Comparison of ENCODE assay signal across 18 cellular contexts in genomic region chr1:67169932-67170331, GRCh38. TPM values are rescaled to one million over a fixed set of nuclear protein-coding genes. Genes with fewer than 3 reads are reported as not detected.
"Had no signal": no experiment of that assay in that cellular context is flagged by ENCODE, and none has a peak within 500 bp of the region (broad histone marks: within the 10 kb centered on the region; RNA-seq: fewer than 3 reads in every experiment).

No MANE protein-coding gene starts in this region.

- H3K27me3 ChIP-seq: esophagus squamous epithelium had no signal

- H3K36me3 Mint-ChIP-seq: type B pancreatic cell had no signal

- H3K27me3 Mint-ChIP-seq: stimulated activated naive CD8-positive, alpha-beta T cell treated with anti-CD3 and anti-CD28 coated beads, Interleukin-15, amount 100 ng/mL, for 72 hours had no signal

- H3K36me3 ChIP-seq: esophagus squamous epithelium, prostate gland had no signal

- H3K9me3 Mint-ChIP-seq: nephron, type B pancreatic cell had no signal

- ATAC-seq: sciatic nerve had no signal

- H3K4me3 Mint-ChIP-seq: nephron, type B pancreatic cell had no signal

- H3K27ac ChIP-seq: esophagus squamous epithelium, prostate gland had no signal

- H3K27ac Mint-ChIP-seq: type B pancreatic cell had no signal

- H3K4me1 Mint-ChIP-seq: nephron had no signal

- DNase-seq: activated CD8-positive, alpha-beta memory T cell treated with anti-CD3 and anti-CD28 coated beads, Interleukin-2, amount 50 U/mL, for 48 hours; activated effector memory CD4-positive, alpha-beta T cell treated with anti-CD3 and anti-CD28 coated beads, Interleukin-2, amount 50 U/mL, for 16 hours; anterior cingulate cortex; cortex of kidney; effector CD8-positive, alpha-beta T cell; esophagus squamous epithelium; mesendoderm had no signal

- H3K4me3 ChIP-seq: esophagus squamous epithelium, prostate gland had no signal

- H3K4me1 ChIP-seq: prostate gland had no signal

- FAIRE-seq: endothelial cell of umbilical vein had no signal

- H3K9me3 ChIP-seq: esophagus squamous epithelium, prostate gland had no signal

RNA-seq across cellular contexts. Expression of gene IL23R, which starts 3.7 kb away (rescaled TPM):
- total RNA-seq: endothelial cell of umbilical vein, fibroblast of villous mesenchyme, kidney epithelial cell, lower leg skin, sciatic nerve, temporal lobe had no signal
- polyA plus RNA-seq: endothelial cell of umbilical vein had no signal

RNA-seq across cellular contexts. Expression of gene C1orf141, which starts 35.2 kb away (rescaled TPM):
- total RNA-seq: endothelial cell of umbilical vein, esophagus squamous epithelium, fibroblast of villous mesenchyme, kidney epithelial cell, lower leg skin, omental fat pad, sciatic nerve had no signal
- polyA plus RNA-seq: endothelial cell of umbilical vein had no signal
